ENCODE assay signal across 9 cellular contexts in the genomic region with DNA sequence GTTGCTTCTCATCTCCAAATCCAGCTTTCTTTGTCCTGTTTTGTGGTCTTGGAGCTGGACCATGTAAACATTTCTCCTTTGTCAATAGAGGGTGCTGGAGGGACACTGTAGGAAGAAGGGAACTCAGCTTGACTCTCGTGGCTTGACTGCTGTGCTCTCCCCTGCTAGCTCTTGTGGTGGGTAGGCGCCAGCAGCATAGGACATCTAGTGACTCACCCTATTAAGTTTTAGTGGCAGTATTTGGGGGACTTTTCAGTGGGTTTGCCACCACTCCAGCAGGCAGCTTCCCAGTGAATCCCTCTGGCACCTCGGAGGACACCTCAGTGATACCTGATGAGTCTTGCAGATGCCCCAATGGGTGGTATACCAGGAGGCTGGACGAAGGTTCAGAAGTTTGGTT.
DNase-seq lines count a peak whose midpoint lies in the region; TF ChIP-seq lines count a peak whose summit lies in the region.
"Had no signal": no experiment of that assay in that cellular context is flagged by ENCODE, and none has a peak within 500 bp of the region (broad histone marks: within the 10 kb centered on the region; RNA-seq: fewer than 3 reads in every experiment).

No MANE protein-coding gene starts in this region.

- no peak for TF ChIP-seq POLR2A in breast epithelium (IDR thresholded peaks at IDR 0.05)

- CTCF ChIA-PET in MCF 10A (lab: Yijun Ruan, JAX), result interaction anchor here (0.5 to 5.9 kb wide), 32 partner anchors 8 to 463 kb away, joined by 3 to 77 read pairs (median 4); partner anchors contain the start of genes MCC and YTHDC2

- H3K4me3 Mint-ChIP-seq in MCF 10A (ENCODE audit: unreplicated experiment), result no peak overlapping the region

- intact Hi-C loops in MCF 10A (cut with micrococcal nuclease), result loop anchor here (1.0 kb wide), 2 partner anchors 42 to 173 kb away; no protein-coding TSS in a partner anchor
- intact Hi-C loops in breast epithelium (cut with DNase I; ENCODE audit: low total_unique reads), result no loop called here

- no peaks in the 10 kb centered on the region for H3K9me3 ChIP-seq in breast epithelium

- H3K4me1 ChIP-seq in breast epithelium, result no peaks in the 10 kb centered on the region

- no peak overlapping the region for H3K27ac Mint-ChIP-seq in MCF 10A (ENCODE audit: low read depth, unreplicated experiment)

- POLR2A ChIA-PET in MCF 10A (lab: Yijun Ruan, JAX), result interaction anchor here (0.6 to 1.5 kb wide), 6 partner anchors 12 to 326 kb away, joined by 3 to 6 read pairs (median 3); partner anchors contain the start of gene YTHDC2

- no peak overlapping the region for H3K27ac ChIP-seq in breast epithelium

- no TSS peak for BruUV-seq in MCF 10A (replicated peaks; lab: Mats Ljungman, UMichigan)

- TF ChIP-seq CTCF in MCF 10A (IDR thresholded peaks at IDR 0.05; ENCODE audit: unreplicated experiment) (peak; percentile 45), breast epithelium (IDR thresholded peaks at IDR 0.05) (peak in 1 of 3 donors; percentile 20)

- H3K4me3 ChIP-seq in breast epithelium, result no peak overlapping the region
- H3K4me3 ChIP-seq: skin epidermis had no signal

- H3K36me3 Mint-ChIP-seq in MCF 10A (ENCODE audit: insufficient read depth, unreplicated experiment), result peaks cover 23% of the 10 kb centered on the region

- no peaks in the 10 kb centered on the region for H3K27me3 ChIP-seq in breast epithelium

- no peaks in the 10 kb centered on the region for H3K27me3 Mint-ChIP-seq in MCF 10A (ENCODE audit: insufficient read depth, unreplicated experiment)

- no peaks in the 10 kb centered on the region for H3K36me3 ChIP-seq in breast epithelium

- DNase-seq in MCF 10A (ENCODE audit: unreplicated experiment) (peak; percentile 81), breast epithelium (ENCODE audit: low spot score in 2 of 2) (no peak), NCI-H82 (lab: John Stamatoyannopoulos, UW) (peak; percentile 79), dedifferentiated amniotic fluid mesenchymal stem cell (ENCODE audit: extremely low spot score) (peak; percentile 47), midbrain (lab: John Stamatoyannopoulos, UW) (peak; percentile 27), NCI-H2107 treated with DMSO at 0.1 percent for 48 hours (lab: John Stamatoyannopoulos, UW; ENCODE audit: unreplicated experiment) (no peak)
- no peak for DNase-seq in stimulated activated CD4-positive, alpha-beta T cell treated with anti-CD3 and anti-CD28 coated beads, Interleukin-4, amount 100 ng/mL, for 1 hour
- DNase-seq in activated CD8-positive, alpha-beta memory T cell treated with anti-CD3 and anti-CD28 coated beads, Interleukin-2, amount 50 U/mL, for 4 hours, result no peak

- no peaks in the 10 kb centered on the region for H3K9me3 Mint-ChIP-seq in MCF 10A (ENCODE audit: unreplicated experiment)

- peaks cover 6% of the 10 kb centered on the region for H3K4me1 Mint-ChIP-seq in MCF 10A (ENCODE audit: insufficient read depth, unreplicated experiment)

Comparison
In these comparisons a context has a peak if more than half of its experiments do, and no peak if none do; other contexts are left out.
1. DNase-seq: peak in MCF 10A (single experiment), NCI-H82 (single experiment), dedifferentiated amniotic fluid mesenchymal stem cell (single experiment) and midbrain (single experiment); none in breast epithelium (0 of 2), stimulated activated CD4-positive, alpha-beta T cell treated with anti-CD3 and anti-CD28 coated beads, Interleukin-4, amount 100 ng/mL, for 1 hour (single experiment), activated CD8-positive, alpha-beta memory T cell treated with anti-CD3 and anti-CD28 coated beads, Interleukin-2, amount 50 U/mL, for 4 hours (single experiment) and NCI-H2107 treated with DMSO at 0.1 percent for 48 hours (single experiment).